In genomic region chr1:107122241-107122640, GRCh38 we compare ENCODE assay signal across 8 cellular contexts. TPM values are rescaled to one million over a fixed set of nuclear protein-coding genes. Genes with fewer than 3 reads are reported as not detected.
"Had no signal": no experiment of that assay in that cellular context is flagged by ENCODE, and none has a peak within 500 bp of the region (broad histone marks: within the 10 kb centered on the region; RNA-seq: fewer than 3 reads in every experiment).

No MANE protein-coding gene starts in this region.

- H3K27ac ChIP-seq: HL-60 had no signal

- H3K4me1 ChIP-seq: HAP-1 had no signal

- H3K36me3 ChIP-seq: HAP-1 had no signal

- H3K4me3 ChIP-seq: HAP-1 had no signal

- H3K9me3 ChIP-seq: HAP-1 had no signal

- ATAC-seq: HCT116, HepG2 had no signal

- DNase-seq: GOT3, H7, HFFc6, KBM-7 had no signal

RNA-seq across cellular contexts. Expression of gene NTNG1, which starts 18.6 kb away (rescaled TPM):
- total RNA-seq: HepG2 had no signal
- polyA plus RNA-seq: HepG2 had no signal
